Comparison of ENCODE assay signal across 6 cellular contexts in the genomic region with DNA sequence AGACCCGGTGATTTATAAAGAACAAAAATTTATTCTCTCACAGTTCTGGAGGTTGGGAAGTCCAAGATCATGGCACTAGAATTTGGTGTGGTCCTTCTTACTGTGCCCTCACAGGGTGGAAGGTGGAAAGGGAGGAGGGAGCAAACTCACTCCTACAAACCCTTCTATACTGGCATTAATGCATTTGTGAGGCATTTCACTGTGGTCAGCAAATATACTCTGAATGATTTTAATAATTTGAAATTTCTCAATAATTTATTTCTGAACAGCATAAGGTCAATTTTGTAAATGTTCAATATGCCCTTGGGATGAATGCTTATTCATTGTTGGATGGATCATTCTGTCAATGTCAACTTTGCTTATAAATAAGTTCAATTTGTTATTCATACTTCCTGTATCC.
"Had no signal": no experiment of that assay in that cellular context is flagged by ENCODE, and none has a peak within 500 bp of the region (broad histone marks: within the 10 kb centered on the region; RNA-seq: fewer than 3 reads in every experiment).

No MANE protein-coding gene starts in this region.

- DNase-seq: Karpas-422, KBM-7, KG1 had no signal

- FAIRE-seq: HTR-8/SVneo had no signal

- H3K9ac ChIP-seq: KMS-11 had no signal

- H3K4me2 ChIP-seq: KMS-11 had no signal

- H3K27ac ChIP-seq: HL-60, KMS-11 had no signal
